8 cellular contexts compared by ENCODE assay signal in the genomic region with DNA sequence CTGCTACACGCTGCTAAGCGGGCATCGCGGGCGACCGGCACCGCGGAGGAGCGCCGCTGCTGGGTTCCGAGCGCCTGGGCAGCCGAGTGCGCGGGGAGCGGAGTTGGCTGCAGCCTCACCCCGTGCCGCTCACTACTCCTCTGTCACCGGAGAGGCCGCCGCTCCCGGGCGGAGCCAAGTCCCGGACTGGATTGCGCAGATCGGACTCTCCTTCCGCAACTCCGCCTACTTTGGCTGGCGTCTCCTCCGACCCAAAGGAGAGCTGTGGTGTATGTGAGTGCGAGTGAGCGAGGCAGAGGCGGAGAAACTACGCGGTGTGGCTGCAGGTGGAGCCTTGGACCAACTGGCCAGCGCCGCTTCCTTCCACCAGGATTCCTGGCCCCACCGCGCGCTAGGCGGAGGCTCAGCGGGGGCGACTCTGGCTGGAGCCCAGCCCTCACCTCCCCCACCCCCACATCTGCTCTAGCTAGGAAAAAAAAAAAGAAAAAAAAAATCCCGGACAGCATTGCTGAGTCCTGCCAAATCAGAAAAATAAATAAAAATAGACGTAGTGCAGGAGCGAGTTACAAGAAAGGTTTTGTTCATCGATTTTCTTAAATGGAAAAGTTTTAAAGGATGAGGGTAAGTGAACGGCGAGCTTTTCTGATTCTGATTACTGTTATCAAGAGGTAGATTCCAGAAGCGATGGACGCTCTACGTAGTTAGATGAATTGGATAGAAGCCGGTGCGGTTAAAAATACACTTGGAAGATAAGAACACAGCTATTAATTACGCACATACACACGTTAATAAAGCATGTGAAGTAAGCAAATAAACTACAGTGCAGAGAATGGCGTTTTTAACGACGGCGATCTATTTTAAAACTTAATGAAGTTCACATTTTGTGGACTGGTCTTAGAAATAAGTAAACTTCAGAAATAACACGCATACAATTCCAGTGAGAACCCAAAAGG. TPM values are rescaled to one million over a fixed set of nuclear protein-coding genes. Genes with fewer than 3 reads are reported as not detected.
DNase-seq lines count a peak whose midpoint lies in the region; ATAC-seq and TF ChIP-seq lines count a peak whose summit lies in the region.

A gene with protein sequence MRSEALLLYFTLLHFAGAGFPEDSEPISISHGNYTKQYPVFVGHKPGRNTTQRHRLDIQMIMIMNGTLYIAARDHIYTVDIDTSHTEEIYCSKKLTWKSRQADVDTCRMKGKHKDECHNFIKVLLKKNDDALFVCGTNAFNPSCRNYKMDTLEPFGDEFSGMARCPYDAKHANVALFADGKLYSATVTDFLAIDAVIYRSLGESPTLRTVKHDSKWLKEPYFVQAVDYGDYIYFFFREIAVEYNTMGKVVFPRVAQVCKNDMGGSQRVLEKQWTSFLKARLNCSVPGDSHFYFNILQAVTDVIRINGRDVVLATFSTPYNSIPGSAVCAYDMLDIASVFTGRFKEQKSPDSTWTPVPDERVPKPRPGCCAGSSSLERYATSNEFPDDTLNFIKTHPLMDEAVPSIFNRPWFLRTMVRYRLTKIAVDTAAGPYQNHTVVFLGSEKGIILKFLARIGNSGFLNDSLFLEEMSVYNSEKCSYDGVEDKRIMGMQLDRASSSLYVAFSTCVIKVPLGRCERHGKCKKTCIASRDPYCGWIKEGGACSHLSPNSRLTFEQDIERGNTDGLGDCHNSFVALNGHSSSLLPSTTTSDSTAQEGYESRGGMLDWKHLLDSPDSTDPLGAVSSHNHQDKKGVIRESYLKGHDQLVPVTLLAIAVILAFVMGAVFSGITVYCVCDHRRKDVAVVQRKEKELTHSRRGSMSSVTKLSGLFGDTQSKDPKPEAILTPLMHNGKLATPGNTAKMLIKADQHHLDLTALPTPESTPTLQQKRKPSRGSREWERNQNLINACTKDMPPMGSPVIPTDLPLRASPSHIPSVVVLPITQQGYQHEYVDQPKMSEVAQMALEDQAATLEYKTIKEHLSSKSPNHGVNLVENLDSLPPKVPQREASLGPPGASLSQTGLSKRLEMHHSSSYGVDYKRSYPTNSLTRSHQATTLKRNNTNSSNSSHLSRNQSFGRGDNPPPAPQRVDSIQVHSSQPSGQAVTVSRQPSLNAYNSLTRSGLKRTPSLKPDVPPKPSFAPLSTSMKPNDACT (minus strand): TSS at position 142 of the 953 bp plus-strand sequence. CDS start 69,879 bp downstream, outside the sequence.

- peaks cover 0 to 5% (median 3%) of the 10 kb centered on the region in 4 donors for H3K27me3 ChIP-seq in liver (ENCODE audit: control insufficient read depth in 4 of 4, insufficient read depth in 4 of 4, low read length in 3 of 4)

- 1% methylated on average over 61 of the region's 61 CpGs for WGBS in liver

- H3K9ac ChIP-seq in liver (ENCODE audit: low read depth in 1 of 2, low read length in 2 of 2), result peak within 1 kb of the TSS; percentile 8 to 53

- H3K9me3 ChIP-seq in liver (ENCODE audit: control insufficient read depth in 4 of 4, low read length in 3 of 4), result no peaks in the 10 kb centered on the region

- peaks cover 12 to 44% (median 37%) of the 10 kb centered on the region in 4 donors for H3K4me1 ChIP-seq in liver (ENCODE audit: control insufficient read depth in 4 of 4, insufficient read depth in 4 of 4, low read length in 3 of 4)

- peak; percentile 78 for DNase-seq in A172 (ENCODE audit: low spot score)
- peak; percentile 59 for DNase-seq in NCI-H1694 (lab: John Stamatoyannopoulos, UW)
- peak; percentile 85 for DNase-seq in UCSD-AML1 (lab: John Stamatoyannopoulos, UW; ENCODE audit: unreplicated experiment)
- peak; percentile 98 for DNase-seq in ecto neural progenitor cell (ENCODE audit: low spot score)
- DNase-seq in stimulated activated CD4-positive, alpha-beta T cell treated with anti-CD3 and anti-CD28 coated beads, Interleukin-2, amount 100 ng/mL, for 48 hours, result peak; percentile 62 to 67

- H3K4me3 ChIP-seq in liver (ENCODE audit: low read depth in 1 of 3, low read length in 3 of 3), result peak within 1 kb of the TSS; percentile 54 to 76 (median 65)

- H3K36me3 ChIP-seq in liver (ENCODE audit: control insufficient read depth in 4 of 4, insufficient read depth in 3 of 4, low read depth in 1 of 4, low read length in 3 of 4), result no peaks in the 10 kb centered on the region

- H3K27ac ChIP-seq in liver (ENCODE audit: low read depth in 1 of 2, low read length in 2 of 2), result peak within 1 kb of the TSS; percentile 55 to 57

- ATAC-seq in GM18499 (IDR thresholded peaks at IDR 0.05; ENCODE audit: insufficient read depth, unreplicated experiment) (peak; percentile 37), HG02852 (IDR thresholded peaks at IDR 0.05; ENCODE audit: unreplicated experiment) (peak; percentile 55)

- peak; percentile 11 for TF ChIP-seq CTCF in liver (IDR thresholded peaks at IDR 0.05; ENCODE audit: low read depth, low read length, missing input control)

- peak; percentile 34 to 59 for TF ChIP-seq RAD21 in liver (IDR thresholded peaks at IDR 0.05)

TF ChIP-seq in liver, 16 proteins besides CTCF, POLR2A, EP300 and RAD21:
- TF ChIP-seq, protein P1, sequence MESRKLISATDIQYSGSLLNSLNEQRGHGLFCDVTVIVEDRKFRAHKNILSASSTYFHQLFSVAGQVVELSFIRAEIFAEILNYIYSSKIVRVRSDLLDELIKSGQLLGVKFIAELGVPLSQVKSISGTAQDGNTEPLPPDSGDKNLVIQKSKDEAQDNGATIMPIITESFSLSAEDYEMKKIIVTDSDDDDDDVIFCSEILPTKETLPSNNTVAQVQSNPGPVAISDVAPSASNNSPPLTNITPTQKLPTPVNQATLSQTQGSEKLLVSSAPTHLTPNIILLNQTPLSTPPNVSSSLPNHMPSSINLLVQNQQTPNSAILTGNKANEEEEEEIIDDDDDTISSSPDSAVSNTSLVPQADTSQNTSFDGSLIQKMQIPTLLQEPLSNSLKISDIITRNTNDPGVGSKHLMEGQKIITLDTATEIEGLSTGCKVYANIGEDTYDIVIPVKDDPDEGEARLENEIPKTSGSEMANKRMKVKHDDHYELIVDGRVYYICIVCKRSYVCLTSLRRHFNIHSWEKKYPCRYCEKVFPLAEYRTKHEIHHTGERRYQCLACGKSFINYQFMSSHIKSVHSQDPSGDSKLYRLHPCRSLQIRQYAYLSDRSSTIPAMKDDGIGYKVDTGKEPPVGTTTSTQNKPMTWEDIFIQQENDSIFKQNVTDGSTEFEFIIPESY (IDR thresholded peaks at IDR 0.05), result no peak
- TF ChIP-seq HNF4A (conservative IDR thresholded peaks at IDR 0.05) (peak in 1 of 2 donors; percentile 21), EGR1 (IDR thresholded peaks at IDR 0.05; ENCODE audit: low read depth in 2 of 2) (peak in 1 of 2 donors; percentile 34), YY1 (IDR thresholded peaks at IDR 0.05) (peak; percentile 46), TAF1 (conservative IDR thresholded peaks at IDR 0.05) (no peak), RXRA (IDR thresholded peaks at IDR 0.05) (peak; percentile 12 to 34)
- TF ChIP-seq, protein P2, sequence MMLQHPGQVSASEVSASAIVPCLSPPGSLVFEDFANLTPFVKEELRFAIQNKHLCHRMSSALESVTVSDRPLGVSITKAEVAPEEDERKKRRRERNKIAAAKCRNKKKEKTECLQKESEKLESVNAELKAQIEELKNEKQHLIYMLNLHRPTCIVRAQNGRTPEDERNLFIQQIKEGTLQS (IDR thresholded peaks at IDR 0.05), result no peak
- TF ChIP-seq, protein P3, sequence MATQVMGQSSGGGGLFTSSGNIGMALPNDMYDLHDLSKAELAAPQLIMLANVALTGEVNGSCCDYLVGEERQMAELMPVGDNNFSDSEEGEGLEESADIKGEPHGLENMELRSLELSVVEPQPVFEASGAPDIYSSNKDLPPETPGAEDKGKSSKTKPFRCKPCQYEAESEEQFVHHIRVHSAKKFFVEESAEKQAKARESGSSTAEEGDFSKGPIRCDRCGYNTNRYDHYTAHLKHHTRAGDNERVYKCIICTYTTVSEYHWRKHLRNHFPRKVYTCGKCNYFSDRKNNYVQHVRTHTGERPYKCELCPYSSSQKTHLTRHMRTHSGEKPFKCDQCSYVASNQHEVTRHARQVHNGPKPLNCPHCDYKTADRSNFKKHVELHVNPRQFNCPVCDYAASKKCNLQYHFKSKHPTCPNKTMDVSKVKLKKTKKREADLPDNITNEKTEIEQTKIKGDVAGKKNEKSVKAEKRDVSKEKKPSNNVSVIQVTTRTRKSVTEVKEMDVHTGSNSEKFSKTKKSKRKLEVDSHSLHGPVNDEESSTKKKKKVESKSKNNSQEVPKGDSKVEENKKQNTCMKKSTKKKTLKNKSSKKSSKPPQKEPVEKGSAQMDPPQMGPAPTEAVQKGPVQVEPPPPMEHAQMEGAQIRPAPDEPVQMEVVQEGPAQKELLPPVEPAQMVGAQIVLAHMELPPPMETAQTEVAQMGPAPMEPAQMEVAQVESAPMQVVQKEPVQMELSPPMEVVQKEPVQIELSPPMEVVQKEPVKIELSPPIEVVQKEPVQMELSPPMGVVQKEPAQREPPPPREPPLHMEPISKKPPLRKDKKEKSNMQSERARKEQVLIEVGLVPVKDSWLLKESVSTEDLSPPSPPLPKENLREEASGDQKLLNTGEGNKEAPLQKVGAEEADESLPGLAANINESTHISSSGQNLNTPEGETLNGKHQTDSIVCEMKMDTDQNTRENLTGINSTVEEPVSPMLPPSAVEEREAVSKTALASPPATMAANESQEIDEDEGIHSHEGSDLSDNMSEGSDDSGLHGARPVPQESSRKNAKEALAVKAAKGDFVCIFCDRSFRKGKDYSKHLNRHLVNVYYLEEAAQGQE (IDR thresholded peaks at IDR 0.05), result no peak
- TF ChIP-seq, protein P4, sequence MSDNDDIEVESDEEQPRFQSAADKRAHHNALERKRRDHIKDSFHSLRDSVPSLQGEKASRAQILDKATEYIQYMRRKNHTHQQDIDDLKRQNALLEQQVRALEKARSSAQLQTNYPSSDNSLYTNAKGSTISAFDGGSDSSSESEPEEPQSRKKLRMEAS (IDR thresholded peaks at IDR 0.05), result peak; percentile 10

RNA-seq across cellular contexts. Expression of the gene that starts here (rescaled TPM):
- 0.57 and 1.5 TPM in 2 replicates for total RNA-seq in A172 (2014; rRNA removed; shearing (Covaris generic))
- total RNA-seq in liver, result 10 to 100 TPM in 1 of 2 donors, 1 to 10 TPM in 1; 4.2 to 11.4 TPM
- 1 to 10 TPM; 3.7 to 7.1 TPM for polyA plus RNA-seq in liver

Comparison
In these comparisons a context has a peak if more than half of its experiments do, and no peak if none do; other contexts are left out.
1. Peak in every context shown above with its lines: DNase-seq, ATAC-seq, H3K4me3 ChIP-seq and H3K27ac ChIP-seq.